ENCODE assay signal across 4 cellular contexts in the genomic region with DNA sequence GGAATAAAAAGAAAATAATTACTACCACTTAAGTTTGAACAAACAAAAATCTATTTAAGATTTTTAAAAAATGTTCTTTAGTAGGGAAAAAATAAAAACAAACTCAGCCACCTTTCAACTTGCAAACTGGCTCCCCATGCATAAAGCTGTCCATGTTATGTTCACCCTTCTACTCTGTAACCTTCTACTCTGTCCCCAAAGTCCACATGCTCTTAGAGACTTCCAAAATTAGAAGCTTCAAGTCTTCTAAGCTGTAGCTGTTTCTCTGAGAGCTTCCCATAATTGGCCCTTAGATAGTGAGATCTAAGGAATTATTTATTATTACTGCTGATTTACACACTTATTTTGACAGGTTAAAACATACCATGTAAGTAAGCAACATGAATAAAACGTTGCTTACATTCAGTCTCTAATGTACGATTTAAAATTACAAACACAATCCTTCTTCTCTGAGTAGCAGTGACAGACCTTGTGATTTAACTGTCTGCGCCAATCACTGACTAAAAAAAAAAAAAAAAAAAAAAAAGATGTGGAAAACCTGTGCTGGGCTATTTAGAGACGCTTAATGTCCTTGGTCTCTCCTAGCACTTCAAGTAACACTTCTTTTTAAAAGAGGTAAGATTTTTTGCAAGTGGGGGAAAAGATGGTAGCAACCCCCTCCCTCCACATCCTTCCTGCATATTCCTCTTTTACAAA.
"Had no signal": no experiment of that assay in that cellular context is flagged by ENCODE, and none has a peak within 500 bp of the region (broad histone marks: within the 10 kb centered on the region; RNA-seq: fewer than 3 reads in every experiment).

No MANE protein-coding gene starts in this region.

- H3K4me3 ChIP-seq: GM23338 had no signal

- ATAC-seq: GM23338 had no signal

- DNase-seq: H9, HCEC 1CT, IMR-90 had no signal
